In genomic region chr4:88158038-88158359, GRCh38 we compare ENCODE assay signal across 9 cellular contexts. TPM values are rescaled to one million over a fixed set of nuclear protein-coding genes. Genes with fewer than 3 reads are reported as not detected.
A peak's percentile ranks its signal among the peaks of the same experiment; 100 is the strongest.
DNase-seq lines count a peak whose midpoint lies in the region; ATAC-seq and TF ChIP-seq lines count a peak whose summit lies in the region.
"Had no signal": no experiment of that assay in that cellular context is flagged by ENCODE, and none has a peak within 500 bp of the region (broad histone marks: within the 10 kb centered on the region; RNA-seq: fewer than 3 reads in every experiment).

No MANE protein-coding gene starts in this region.

- peak; percentile 54 for ATAC-seq in GM19372 (IDR thresholded peaks at IDR 0.05; ENCODE audit: low read depth, unreplicated experiment)

- CTCF ChIA-PET in OCI-LY7 (lab: Charles Lee; ENCODE audit: unreplicated experiment), result no interaction called here

- DNase-seq in LNCaP clone FGC (ENCODE audit: low read depth) (no peak), epithelial cell of esophagus (ENCODE audit: low read depth) (no peak), retinal pigment epithelial cell (ENCODE audit: low read depth) (no peak), DMS153 (lab: John Stamatoyannopoulos, UW) (no peak), OCI-LY7 (ENCODE audit: low spot score) (no peak), COR-L47 (lab: John Stamatoyannopoulos, UW) (no peak), NCI-H524 (lab: John Stamatoyannopoulos, UW) (no peak)
- DNase-seq: activated CD4-positive, CD25-positive, alpha-beta regulatory T cell had no signal

- no peak overlapping the region for H3K27ac ChIP-seq in OCI-LY7 (ENCODE audit: low read depth, low read length, poor library complexity, severe bottlenecking)

- no peaks in the 10 kb centered on the region for H3K4me1 ChIP-seq in OCI-LY7 (ENCODE audit: insufficient read depth, low read length, poor library complexity, severe bottlenecking)

- no peak overlapping the region for H3K4me2 ChIP-seq in OCI-LY7 (ENCODE audit: low read length)

- no peak overlapping the region for H2AFZ ChIP-seq in OCI-LY7 (ENCODE audit: low read length)

- BruUV-seq in OCI-LY7 (replicated peaks; lab: Mats Ljungman, UMichigan), result no TSS peak

- H3K9me3 ChIP-seq in OCI-LY7 (ENCODE audit: low read length), result no peaks in the 10 kb centered on the region

- POLR2A ChIA-PET in OCI-LY7 (lab: Charles Lee), result no interaction called here

- H3K9me2 ChIP-seq in OCI-LY7 (ENCODE audit: insufficient read depth, low read length), result no peaks in the 10 kb centered on the region

- H3K4me3 ChIP-seq in LNCaP clone FGC (ENCODE audit: low read depth, low read length) (peak overlapping the region; percentile 42; the same call in 1 of the 2 replicates), epithelial cell of esophagus (ENCODE audit: low read length) (peak overlapping the region; percentile 51), retinal pigment epithelial cell (ENCODE audit: low read length) (peak overlapping the region; percentile 63), OCI-LY7 (ENCODE audit: low read depth, low read length, poor library complexity, severe bottlenecking) (no peak overlapping the region)

- H3K79me2 ChIP-seq in OCI-LY7 (ENCODE audit: insufficient read depth, low read depth, low read length), result no peaks in the 10 kb centered on the region

- H3K36me3 ChIP-seq in OCI-LY7 (ENCODE audit: insufficient read depth, low read length), result no peaks in the 10 kb centered on the region

- H4K20me1 ChIP-seq in OCI-LY7 (ENCODE audit: insufficient read depth, low read length), result no peaks in the 10 kb centered on the region

- no peak for TF ChIP-seq CTCF in LNCaP clone FGC (IDR thresholded peaks at IDR 0.05; ENCODE audit: control insufficient read depth, extremely low read depth, insufficient read depth)
- TF ChIP-seq CTCF in epithelial cell of esophagus (IDR thresholded peaks at IDR 0.05; ENCODE audit: insufficient read depth, low read depth, low read length, missing control alignments), result no peak
- TF ChIP-seq CTCF in retinal pigment epithelial cell (conservative IDR thresholded peaks at IDR 0.05; ENCODE audit: low read depth, low read length), result no peak
- TF ChIP-seq CTCF in OCI-LY7 (conservative IDR thresholded peaks at IDR 0.05; ENCODE audit: low read length), result no peak

- intact Hi-C loops in OCI-LY7 (cut with micrococcal nuclease; ENCODE audit: unreplicated experiment), result no loop called here

RNA-seq across cellular contexts. Expression of gene ABCG2, which starts 0.4 kb away (rescaled TPM):
- total RNA-seq in OCI-LY7 (2014; rRNA removed; shearing (Covaris generic)), result not detected in 2 replicates
- total RNA-seq in OCI-LY7 (2022), result not detected in 2 replicates
